1 cellular context compared by ENCODE assay signal in the genomic region with DNA sequence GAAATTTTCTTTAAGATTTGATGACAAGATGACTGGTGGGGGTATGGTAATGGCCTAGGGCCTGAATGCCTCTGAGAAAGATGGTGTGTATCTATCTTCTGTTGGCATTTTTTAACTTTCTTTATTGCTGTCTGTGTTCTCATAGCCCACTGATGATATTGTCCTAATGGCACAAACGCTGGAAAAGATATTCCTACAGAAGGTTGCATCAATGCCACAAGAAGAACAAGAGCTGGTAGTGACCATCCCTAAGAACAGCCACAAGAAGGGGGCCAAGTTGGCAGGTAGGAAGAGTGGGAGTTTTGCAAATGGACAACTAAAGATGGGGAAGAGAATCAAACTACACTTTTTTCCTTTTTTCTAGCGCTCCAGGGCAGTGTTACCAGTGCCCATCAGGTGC.
TF ChIP-seq lines count a peak whose summit lies in the region.

No MANE protein-coding gene starts in this region.

TF ChIP-seq in endothelial cell of umbilical vein, 7 proteins besides CTCF, POLR2A, EP300 and RAD21 (continued from another document):
- TF ChIP-seq GATA2 (IDR thresholded peaks at IDR 0.05; ENCODE audit: insufficient read depth, insufficient read length, low read depth, low read length) (no peak), MYC (IDR thresholded peaks at IDR 0.05; ENCODE audit: low read depth, low read length) (no peak), FOS (IDR thresholded peaks at IDR 0.05; ENCODE audit: borderline replicate concordance, insufficient read depth, low read length) (no peak), POLR2AphosphoS5 (IDR thresholded peaks at IDR 0.05; ENCODE audit: insufficient read depth, low read depth, low read length) (no peak), MAX (IDR thresholded peaks at IDR 0.05; ENCODE audit: insufficient read depth, insufficient read length) (no peak), EZH2 (IDR thresholded peaks at IDR 0.05; ENCODE audit: borderline replicate concordance, low read depth, low read length, severe bottlenecking) (no peak)
